ENCODE assay signal across 8 cellular contexts in genomic region chr11:113532697-113533424, GRCh38. TPM values are rescaled to one million over a fixed set of nuclear protein-coding genes. Genes with fewer than 3 reads are reported as not detected.
DNase-seq lines count a peak whose midpoint lies in the region; ATAC-seq and TF ChIP-seq lines count a peak whose summit lies in the region.

No MANE protein-coding gene starts in this region.

- CTCF ChIA-PET in RWPE1 (lab: Yijun Ruan, JAX): interaction anchor here (0.6 to 1.3 kb wide), 11 partner anchors 7 to 1868 kb away, joined by 3 to 6 read pairs (median 3); no protein-coding TSS in a partner anchor

- H3K4me1 ChIP-seq in gastroesophageal sphincter: peaks cover 0 to 4% (median 0%) of the 10 kb centered on the region in 3 donors
- H3K4me1 ChIP-seq in ovary (ENCODE audit: insufficient read depth): no peaks in the 10 kb centered on the region

- H3K27ac ChIP-seq in RWPE1 (no peak overlapping the region), gastroesophageal sphincter (no peak overlapping the region), ovary (no peak overlapping the region)

- ATAC-seq in gastroesophageal sphincter (peak; percentile 51), GM19395 (IDR thresholded peaks at IDR 0.05; ENCODE audit: unreplicated experiment) (no peak)

- TF ChIP-seq POLR2A in gastroesophageal sphincter (IDR thresholded peaks at IDR 0.05) (no peak), ovary (IDR thresholded peaks at IDR 0.05) (no peak)

- H3K9me3 Mint-ChIP-seq in activated T-helper 2 cell treated with anti-CD3 and anti-CD28 coated beads, Interferon-gamma antibody, Interleukin-2, Interleukin-4, amounts not matched to agents 10 μg/mL and 5 μg/mL and 100 μg/mL, durations not matched to agents 14 hours and 24 hours and 36 hours: no peaks in the 10 kb centered on the region
- H3K9me3 Mint-ChIP-seq in type B pancreatic cell: no peaks in the 10 kb centered on the region

- 0 to 15% methylated on average over 4 to 8 of the region's 9 CpGs for WGBS in gastroesophageal sphincter (ENCODE audit: low coverage in 1 of 2), 2 donors
- WGBS in ovary, 3 donors: 11 to 12% (median 12%) methylated on average over 9 of the region's 9 CpGs

- H3K27ac Mint-ChIP-seq in activated T-helper 2 cell treated with anti-CD3 and anti-CD28 coated beads, Interferon-gamma antibody, Interleukin-2, Interleukin-4, amounts not matched to agents 10 μg/mL and 5 μg/mL and 100 μg/mL, durations not matched to agents 14 hours and 24 hours and 36 hours: no peak overlapping the region
- H3K27ac Mint-ChIP-seq in type B pancreatic cell: no peak overlapping the region

- H3K36me3 ChIP-seq in gastroesophageal sphincter: no peaks in the 10 kb centered on the region
- H3K36me3 ChIP-seq in ovary: no peaks in the 10 kb centered on the region

- POLR2A ChIA-PET in RWPE1 (lab: Yijun Ruan, JAX; ENCODE audit: low non-redundant PET): no interaction called here

- H3K27me3 Mint-ChIP-seq in activated T-helper 2 cell treated with anti-CD3 and anti-CD28 coated beads, Interferon-gamma antibody, Interleukin-2, Interleukin-4, amounts not matched to agents 10 μg/mL and 5 μg/mL and 100 μg/mL, durations not matched to agents 14 hours and 24 hours and 36 hours (ENCODE audit: low read depth): peaks cover 28% of the 10 kb centered on the region
- H3K27me3 Mint-ChIP-seq in type B pancreatic cell: peaks cover 27% of the 10 kb centered on the region

- no peaks in the 10 kb centered on the region for H3K36me3 Mint-ChIP-seq in activated T-helper 2 cell treated with anti-CD3 and anti-CD28 coated beads, Interferon-gamma antibody, Interleukin-2, Interleukin-4, amounts not matched to agents 10 μg/mL and 5 μg/mL and 100 μg/mL, durations not matched to agents 14 hours and 24 hours and 36 hours (ENCODE audit: low read depth)
- no peaks in the 10 kb centered on the region for H3K36me3 Mint-ChIP-seq in type B pancreatic cell

- H3K27me3 ChIP-seq in gastroesophageal sphincter: peaks cover 8% of the 10 kb centered on the region
- no peaks in the 10 kb centered on the region for H3K27me3 ChIP-seq in ovary

- H3K4me1 Mint-ChIP-seq in activated T-helper 2 cell treated with anti-CD3 and anti-CD28 coated beads, Interferon-gamma antibody, Interleukin-2, Interleukin-4, amounts not matched to agents 10 μg/mL and 5 μg/mL and 100 μg/mL, durations not matched to agents 14 hours and 24 hours and 36 hours (ENCODE audit: low read depth): no peaks in the 10 kb centered on the region
- peaks cover under 1% of the 10 kb centered on the region for H3K4me1 Mint-ChIP-seq in type B pancreatic cell (ENCODE audit: unreplicated experiment)

- no peak for TF ChIP-seq EP300 in gastroesophageal sphincter (IDR thresholded peaks at IDR 0.05)
- no peak for TF ChIP-seq EP300 in ovary (IDR thresholded peaks at IDR 0.05)

- peak; percentile 89 for TF ChIP-seq CTCF in RWPE1 (conservative IDR thresholded peaks at IDR 0.05; ENCODE audit: low read depth)
- TF ChIP-seq CTCF in gastroesophageal sphincter (IDR thresholded peaks at IDR 0.05): peak; percentile 54 to 84 (median 75)
- TF ChIP-seq CTCF in ovary (IDR thresholded peaks at IDR 0.05): peak in 1 of 3 donors; percentile 40
- TF ChIP-seq CTCF in type B pancreatic cell (conservative IDR thresholded peaks at IDR 0.05): peak; percentile 96

- H3K4me3 ChIP-seq in gastroesophageal sphincter: no peak overlapping the region
- H3K4me3 ChIP-seq in ovary: no peak overlapping the region

- H3K9me3 ChIP-seq in gastroesophageal sphincter (no peaks in the 10 kb centered on the region), ovary (no peaks in the 10 kb centered on the region)

- intact Hi-C loops in activated T-helper 2 cell treated with anti-CD3 and anti-CD28 coated beads, Interferon-gamma antibody, Interleukin-2, Interleukin-4, amounts not matched to agents 10 μg/mL and 5 μg/mL and 100 μg/mL, durations not matched to agents 14 hours and 24 hours and 36 hours (cut with micrococcal nuclease): loop anchor here (1.0 kb wide), 1 partner anchor 228 kb away; no protein-coding TSS in a partner anchor
- intact Hi-C loops in ovary (cut with DNase I): loop anchor here in 3 of 4 donors (5.0 to 10.0 kb wide), 2 partner anchors 226 to 228 kb away; no protein-coding TSS in a partner anchor

- H3K4me3 Mint-ChIP-seq in activated T-helper 2 cell treated with anti-CD3 and anti-CD28 coated beads, Interferon-gamma antibody, Interleukin-2, Interleukin-4, amounts not matched to agents 10 μg/mL and 5 μg/mL and 100 μg/mL, durations not matched to agents 14 hours and 24 hours and 36 hours (ENCODE audit: low read depth): no peak overlapping the region
- no peak overlapping the region for H3K4me3 Mint-ChIP-seq in type B pancreatic cell

- DNase-seq in EL (peak; percentile 73), LoVo (ENCODE audit: low spot score) (peak; percentile 72), RWPE1 (ENCODE audit: low spot score) (peak; percentile 74), ovary (peak; percentile 50 to 77 (median 74)), type B pancreatic cell (ENCODE audit: extremely low spot score, unreplicated experiment) (peak; percentile 77)
- peak; percentile 27 for DNase-seq in activated T-helper 2 cell treated with anti-CD3 and anti-CD28 coated beads, Interferon-gamma antibody, Interleukin-2, Interleukin-4, amounts not matched to agents 10 μg/mL and 5 μg/mL and 100 μg/mL, durations not matched to agents 14 hours and 24 hours and 36 hours (ENCODE audit: low spot score)

RNA-seq across cellular contexts. Expression of gene DRD2, which starts 57.7 kb away (rescaled TPM):
- total RNA-seq in activated T-helper 2 cell treated with anti-CD3 and anti-CD28 coated beads, Interferon-gamma antibody, Interleukin-2, Interleukin-4, amounts not matched to agents 10 μg/mL and 5 μg/mL and 100 μg/mL, durations not matched to agents 14 hours and 24 hours and 36 hours: 0.18 TPM in 1 of 2 replicates, not detected in the other
- total RNA-seq in gastroesophageal sphincter: under 1 TPM in 2 of 4 donors, not detected in 2; 0.13 to 0.35 TPM
- 1 to 10 TPM in 1 of 7 donors, under 1 TPM in 4, not detected in 2; 0.15 to 1.0 (median 0.38) TPM for total RNA-seq in ovary
- under 1 TPM; 0.02 to 0.07 TPM for polyA plus RNA-seq in ovary
- total RNA-seq in type B pancreatic cell (ENCODE audit: low replicate concordance): 0.50 and 3.7 TPM in 2 replicates

Comparison
In these comparisons a context has a peak if more than half of its experiments do, and no peak if none do; other contexts are left out.
1. DNase-seq: peak in every context shown above with its lines; median percentile 77 in type B pancreatic cell; 74 in RWPE1; 74 in ovary; 73 in EL; 72 in LoVo; 27 in activated T-helper 2 cell treated with anti-CD3 and anti-CD28 coated beads, Interferon-gamma antibody, Interleukin-2, Interleukin-4, amounts not matched to agents 10 μg/mL and 5 μg/mL and 100 μg/mL, durations not matched to agents 14 hours and 24 hours and 36 hours.